Comparison of ENCODE assay signal across 1 cellular context in the genomic region with DNA sequence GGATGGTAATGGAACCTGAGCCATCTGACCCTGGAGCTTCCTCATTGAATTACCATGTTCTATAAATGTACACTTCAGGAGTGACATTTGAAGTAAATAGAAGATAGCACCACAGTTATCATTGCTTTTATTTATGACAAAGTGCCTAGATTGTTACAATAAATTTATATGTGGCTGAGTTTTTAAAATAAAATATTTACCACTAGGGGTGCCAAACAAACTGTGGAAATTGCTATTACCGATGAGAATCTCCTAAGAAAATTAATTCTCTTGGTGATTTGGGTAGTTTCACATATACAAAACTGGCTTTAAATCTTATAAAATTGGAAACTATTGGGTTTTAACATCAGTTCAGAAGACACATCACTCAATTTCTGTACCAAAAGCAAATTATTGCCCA.
TF ChIP-seq lines count a peak whose summit lies in the region.

No MANE protein-coding gene starts in this region.

TF ChIP-seq in neural cell, 6 proteins besides CTCF, POLR2A, EP300 and RAD21 (continued from another document):
- TF ChIP-seq REST (IDR thresholded peaks at IDR 0.05; ENCODE audit: borderline replicate concordance), result no peak
- no peak for TF ChIP-seq MXI1 (conservative IDR thresholded peaks at IDR 0.05; ENCODE audit: poor library complexity, severe bottlenecking)
- TF ChIP-seq EZH2 (IDR thresholded peaks at IDR 0.05; ENCODE audit: borderline replicate concordance, insufficient read depth, low read length, poor library complexity, severe bottlenecking), result no peak
